Comparison of ENCODE assay signal across 1 cellular context in genomic region chr22:41539146-41540005, GRCh38.
A peak's percentile ranks its signal among the peaks of the same experiment; 100 is the strongest.
TF ChIP-seq lines count a peak whose summit lies in the region.

No MANE protein-coding gene starts in this region.

TF ChIP-seq in HEK293, 187 proteins besides CTCF, POLR2A, EP300 and RAD21 (continued from another document):
- TF ChIP-seq PRDM4 (tag by site-specific recombination; IDR thresholded peaks at IDR 0.05) (peak; percentile 71; the same call in 1 of the 2 replicates), BCL6B (tag by site-specific recombination; IDR thresholded peaks at IDR 0.05) (no peak), ZNF518A (tag by site-specific recombination; conservative IDR thresholded peaks at IDR 0.05; ENCODE audit: low read depth) (no peak), ZNF138 (tag by site-specific recombination; IDR thresholded peaks at IDR 0.05; ENCODE audit: borderline replicate concordance) (no peak), ZNF645 (tag by site-specific recombination; IDR thresholded peaks at IDR 0.05) (no peak), ZNF121 (tag by site-specific recombination; IDR thresholded peaks at IDR 0.05) (0 out of 2 replicates have a peak, but pooled peaks have one; percentile 16), YY2 (tag by site-specific recombination; IDR thresholded peaks at IDR 0.05) (no peak), MZF1 (tag by site-specific recombination; IDR thresholded peaks at IDR 0.05; ENCODE audit: borderline replicate concordance) (no peak), ZNF23 (tag by site-specific recombination; IDR thresholded peaks at IDR 0.05; ENCODE audit: borderline replicate concordance) (no peak), PRDM10 (tag by site-specific recombination; IDR thresholded peaks at IDR 0.05) (no peak), ZFP3 (tag by site-specific recombination; IDR thresholded peaks at IDR 0.05; ENCODE audit: low read depth) (no peak)
